1 cellular context compared by ENCODE assay signal in genomic region chr1:243254927-243255790, GRCh38.
A peak's percentile ranks its signal among the peaks of the same experiment; 100 is the strongest.
TF ChIP-seq lines count a peak whose summit lies in the region.

Gene CEP170, minus strand, starts transcription at chr1:243255281. Its CDS starts 30,001 bp downstream, at chr1:243225280.

TF ChIP-seq in HepG2, 621 proteins besides CTCF, POLR2A, EP300 and RAD21 (continued from another document and continues in another):
- TF ChIP-seq, protein P1, sequence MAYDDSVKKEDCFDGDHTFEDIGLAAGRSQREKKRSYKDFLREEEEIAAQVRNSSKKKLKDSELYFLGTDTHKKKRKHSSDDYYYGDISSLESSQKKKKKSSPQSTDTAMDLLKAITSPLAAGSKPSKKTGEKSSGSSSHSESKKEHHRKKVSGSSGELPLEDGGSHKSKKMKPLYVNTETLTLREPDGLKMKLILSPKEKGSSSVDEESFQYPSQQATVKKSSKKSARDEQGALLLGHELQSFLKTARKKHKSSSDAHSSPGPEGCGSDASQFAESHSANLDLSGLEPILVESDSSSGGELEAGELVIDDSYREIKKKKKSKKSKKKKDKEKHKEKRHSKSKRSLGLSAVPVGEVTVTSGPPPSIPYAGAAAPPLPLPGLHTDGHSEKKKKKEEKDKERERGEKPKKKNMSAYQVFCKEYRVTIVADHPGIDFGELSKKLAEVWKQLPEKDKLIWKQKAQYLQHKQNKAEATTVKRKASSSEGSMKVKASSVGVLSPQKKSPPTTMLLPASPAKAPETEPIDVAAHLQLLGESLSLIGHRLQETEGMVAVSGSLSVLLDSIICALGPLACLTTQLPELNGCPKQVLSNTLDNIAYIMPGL (CRISPR knock-in tag; IDR thresholded peaks at IDR 0.05; ENCODE audit: borderline replicate concordance in 1 of 2, low read depth in 1 of 2): peak; percentile 20 to 77; a peak in 3 of 4 replicates
- TF ChIP-seq ZNF33B (CRISPR knock-in tag; IDR thresholded peaks at IDR 0.05) (no peak), SIX4 (CRISPR knock-in tag; IDR thresholded peaks at IDR 0.05) (no peak), ZNF639 (CRISPR knock-in tag; conservative IDR thresholded peaks at IDR 0.05) (peak; percentile 84), ZNF746 (CRISPR knock-in tag; IDR thresholded peaks at IDR 0.05) (0 out of 2 replicates have a peak, but pooled peaks have one; percentile 11), PAX8 (CRISPR knock-in tag; IDR thresholded peaks at IDR 0.05; ENCODE audit: borderline replicate concordance) (peak; percentile 84; the same call in 1 of the 2 replicates), RCOR2 (CRISPR knock-in tag; IDR thresholded peaks at IDR 0.05) (no peak), ZNF652 (CRISPR knock-in tag; IDR thresholded peaks at IDR 0.05; ENCODE audit: borderline replicate concordance, low read depth) (no peak), MBNL3 (CRISPR knock-in tag; conservative IDR thresholded peaks at IDR 0.05) (no peak), KLF15 (CRISPR knock-in tag; IDR thresholded peaks at IDR 0.05; ENCODE audit: borderline replicate concordance) (no peak), ZBTB39 (CRISPR knock-in tag; IDR thresholded peaks at IDR 0.05) (no peak), FOXO4 (CRISPR knock-in tag; conservative IDR thresholded peaks at IDR 0.05) (no peak), ZNF737 (CRISPR knock-in tag; IDR thresholded peaks at IDR 0.05; ENCODE audit: borderline replicate concordance) (no peak), ZNF703 (CRISPR knock-in tag; IDR thresholded peaks at IDR 0.05; ENCODE audit: borderline replicate concordance) (no peak), ZNF138 (CRISPR knock-in tag; IDR thresholded peaks at IDR 0.05; ENCODE audit: low read depth) (no peak), AFF4 (CRISPR knock-in tag; IDR thresholded peaks at IDR 0.05) (no peak), HIVEP1 (CRISPR knock-in tag; IDR thresholded peaks at IDR 0.05) (no peak), TEAD2 (CRISPR knock-in tag; IDR thresholded peaks at IDR 0.05) (no peak), ZNF672 (CRISPR knock-in tag; IDR thresholded peaks at IDR 0.05) (no peak)
- TF ChIP-seq, protein P2, sequence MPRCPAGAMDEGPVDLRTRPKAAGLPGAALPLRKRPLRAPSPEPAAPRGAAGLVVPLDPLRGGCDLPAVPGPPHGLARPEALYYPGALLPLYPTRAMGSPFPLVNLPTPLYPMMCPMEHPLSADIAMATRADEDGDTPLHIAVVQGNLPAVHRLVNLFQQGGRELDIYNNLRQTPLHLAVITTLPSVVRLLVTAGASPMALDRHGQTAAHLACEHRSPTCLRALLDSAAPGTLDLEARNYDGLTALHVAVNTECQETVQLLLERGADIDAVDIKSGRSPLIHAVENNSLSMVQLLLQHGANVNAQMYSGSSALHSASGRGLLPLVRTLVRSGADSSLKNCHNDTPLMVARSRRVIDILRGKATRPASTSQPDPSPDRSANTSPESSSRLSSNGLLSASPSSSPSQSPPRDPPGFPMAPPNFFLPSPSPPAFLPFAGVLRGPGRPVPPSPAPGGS (CRISPR knock-in tag; IDR thresholded peaks at IDR 0.05): no peak; the same call in 1 of the 2 replicates
- TF ChIP-seq, protein P3, sequence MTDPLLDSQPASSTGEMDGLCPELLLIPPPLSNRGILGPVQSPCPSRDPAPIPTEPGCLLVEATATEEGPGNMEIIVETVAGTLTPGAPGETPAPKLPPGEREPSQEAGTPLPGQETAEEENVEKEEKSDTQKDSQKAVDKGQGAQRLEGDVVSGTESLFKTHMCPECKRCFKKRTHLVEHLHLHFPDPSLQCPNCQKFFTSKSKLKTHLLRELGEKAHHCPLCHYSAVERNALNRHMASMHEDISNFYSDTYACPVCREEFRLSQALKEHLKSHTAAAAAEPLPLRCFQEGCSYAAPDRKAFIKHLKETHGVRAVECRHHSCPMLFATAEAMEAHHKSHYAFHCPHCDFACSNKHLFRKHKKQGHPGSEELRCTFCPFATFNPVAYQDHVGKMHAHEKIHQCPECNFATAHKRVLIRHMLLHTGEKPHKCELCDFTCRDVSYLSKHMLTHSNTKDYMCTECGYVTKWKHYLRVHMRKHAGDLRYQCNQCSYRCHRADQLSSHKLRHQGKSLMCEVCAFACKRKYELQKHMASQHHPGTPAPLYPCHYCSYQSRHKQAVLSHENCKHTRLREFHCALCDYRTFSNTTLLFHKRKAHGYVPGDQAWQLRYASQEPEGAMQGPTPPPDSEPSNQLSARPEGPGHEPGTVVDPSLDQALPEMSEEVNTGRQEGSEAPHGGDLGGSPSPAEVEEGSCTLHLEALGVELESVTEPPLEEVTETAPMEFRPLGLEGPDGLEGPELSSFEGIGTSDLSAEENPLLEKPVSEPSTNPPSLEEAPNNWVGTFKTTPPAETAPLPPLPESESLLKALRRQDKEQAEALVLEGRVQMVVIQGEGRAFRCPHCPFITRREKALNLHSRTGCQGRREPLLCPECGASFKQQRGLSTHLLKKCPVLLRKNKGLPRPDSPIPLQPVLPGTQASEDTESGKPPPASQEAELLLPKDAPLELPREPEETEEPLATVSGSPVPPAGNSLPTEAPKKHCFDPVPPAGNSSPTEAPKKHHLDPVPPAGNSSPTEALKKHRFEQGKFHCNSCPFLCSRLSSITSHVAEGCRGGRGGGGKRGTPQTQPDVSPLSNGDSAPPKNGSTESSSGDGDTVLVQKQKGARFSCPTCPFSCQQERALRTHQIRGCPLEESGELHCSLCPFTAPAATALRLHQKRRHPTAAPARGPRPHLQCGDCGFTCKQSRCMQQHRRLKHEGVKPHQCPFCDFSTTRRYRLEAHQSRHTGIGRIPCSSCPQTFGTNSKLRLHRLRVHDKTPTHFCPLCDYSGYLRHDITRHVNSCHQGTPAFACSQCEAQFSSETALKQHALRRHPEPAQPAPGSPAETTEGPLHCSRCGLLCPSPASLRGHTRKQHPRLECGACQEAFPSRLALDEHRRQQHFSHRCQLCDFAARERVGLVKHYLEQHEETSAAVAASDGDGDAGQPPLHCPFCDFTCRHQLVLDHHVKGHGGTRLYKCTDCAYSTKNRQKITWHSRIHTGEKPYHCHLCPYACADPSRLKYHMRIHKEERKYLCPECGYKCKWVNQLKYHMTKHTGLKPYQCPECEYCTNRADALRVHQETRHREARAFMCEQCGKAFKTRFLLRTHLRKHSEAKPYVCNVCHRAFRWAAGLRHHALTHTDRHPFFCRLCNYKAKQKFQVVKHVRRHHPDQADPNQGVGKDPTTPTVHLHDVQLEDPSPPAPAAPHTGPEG (CRISPR knock-in tag; IDR thresholded peaks at IDR 0.05): no peak
- TF ChIP-seq, protein P4, sequence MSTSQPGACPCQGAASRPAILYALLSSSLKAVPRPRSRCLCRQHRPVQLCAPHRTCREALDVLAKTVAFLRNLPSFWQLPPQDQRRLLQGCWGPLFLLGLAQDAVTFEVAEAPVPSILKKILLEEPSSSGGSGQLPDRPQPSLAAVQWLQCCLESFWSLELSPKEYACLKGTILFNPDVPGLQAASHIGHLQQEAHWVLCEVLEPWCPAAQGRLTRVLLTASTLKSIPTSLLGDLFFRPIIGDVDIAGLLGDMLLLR (CRISPR knock-in tag; IDR thresholded peaks at IDR 0.05): no peak; the same call in 1 of the 2 replicates
- TF ChIP-seq, protein P5, sequence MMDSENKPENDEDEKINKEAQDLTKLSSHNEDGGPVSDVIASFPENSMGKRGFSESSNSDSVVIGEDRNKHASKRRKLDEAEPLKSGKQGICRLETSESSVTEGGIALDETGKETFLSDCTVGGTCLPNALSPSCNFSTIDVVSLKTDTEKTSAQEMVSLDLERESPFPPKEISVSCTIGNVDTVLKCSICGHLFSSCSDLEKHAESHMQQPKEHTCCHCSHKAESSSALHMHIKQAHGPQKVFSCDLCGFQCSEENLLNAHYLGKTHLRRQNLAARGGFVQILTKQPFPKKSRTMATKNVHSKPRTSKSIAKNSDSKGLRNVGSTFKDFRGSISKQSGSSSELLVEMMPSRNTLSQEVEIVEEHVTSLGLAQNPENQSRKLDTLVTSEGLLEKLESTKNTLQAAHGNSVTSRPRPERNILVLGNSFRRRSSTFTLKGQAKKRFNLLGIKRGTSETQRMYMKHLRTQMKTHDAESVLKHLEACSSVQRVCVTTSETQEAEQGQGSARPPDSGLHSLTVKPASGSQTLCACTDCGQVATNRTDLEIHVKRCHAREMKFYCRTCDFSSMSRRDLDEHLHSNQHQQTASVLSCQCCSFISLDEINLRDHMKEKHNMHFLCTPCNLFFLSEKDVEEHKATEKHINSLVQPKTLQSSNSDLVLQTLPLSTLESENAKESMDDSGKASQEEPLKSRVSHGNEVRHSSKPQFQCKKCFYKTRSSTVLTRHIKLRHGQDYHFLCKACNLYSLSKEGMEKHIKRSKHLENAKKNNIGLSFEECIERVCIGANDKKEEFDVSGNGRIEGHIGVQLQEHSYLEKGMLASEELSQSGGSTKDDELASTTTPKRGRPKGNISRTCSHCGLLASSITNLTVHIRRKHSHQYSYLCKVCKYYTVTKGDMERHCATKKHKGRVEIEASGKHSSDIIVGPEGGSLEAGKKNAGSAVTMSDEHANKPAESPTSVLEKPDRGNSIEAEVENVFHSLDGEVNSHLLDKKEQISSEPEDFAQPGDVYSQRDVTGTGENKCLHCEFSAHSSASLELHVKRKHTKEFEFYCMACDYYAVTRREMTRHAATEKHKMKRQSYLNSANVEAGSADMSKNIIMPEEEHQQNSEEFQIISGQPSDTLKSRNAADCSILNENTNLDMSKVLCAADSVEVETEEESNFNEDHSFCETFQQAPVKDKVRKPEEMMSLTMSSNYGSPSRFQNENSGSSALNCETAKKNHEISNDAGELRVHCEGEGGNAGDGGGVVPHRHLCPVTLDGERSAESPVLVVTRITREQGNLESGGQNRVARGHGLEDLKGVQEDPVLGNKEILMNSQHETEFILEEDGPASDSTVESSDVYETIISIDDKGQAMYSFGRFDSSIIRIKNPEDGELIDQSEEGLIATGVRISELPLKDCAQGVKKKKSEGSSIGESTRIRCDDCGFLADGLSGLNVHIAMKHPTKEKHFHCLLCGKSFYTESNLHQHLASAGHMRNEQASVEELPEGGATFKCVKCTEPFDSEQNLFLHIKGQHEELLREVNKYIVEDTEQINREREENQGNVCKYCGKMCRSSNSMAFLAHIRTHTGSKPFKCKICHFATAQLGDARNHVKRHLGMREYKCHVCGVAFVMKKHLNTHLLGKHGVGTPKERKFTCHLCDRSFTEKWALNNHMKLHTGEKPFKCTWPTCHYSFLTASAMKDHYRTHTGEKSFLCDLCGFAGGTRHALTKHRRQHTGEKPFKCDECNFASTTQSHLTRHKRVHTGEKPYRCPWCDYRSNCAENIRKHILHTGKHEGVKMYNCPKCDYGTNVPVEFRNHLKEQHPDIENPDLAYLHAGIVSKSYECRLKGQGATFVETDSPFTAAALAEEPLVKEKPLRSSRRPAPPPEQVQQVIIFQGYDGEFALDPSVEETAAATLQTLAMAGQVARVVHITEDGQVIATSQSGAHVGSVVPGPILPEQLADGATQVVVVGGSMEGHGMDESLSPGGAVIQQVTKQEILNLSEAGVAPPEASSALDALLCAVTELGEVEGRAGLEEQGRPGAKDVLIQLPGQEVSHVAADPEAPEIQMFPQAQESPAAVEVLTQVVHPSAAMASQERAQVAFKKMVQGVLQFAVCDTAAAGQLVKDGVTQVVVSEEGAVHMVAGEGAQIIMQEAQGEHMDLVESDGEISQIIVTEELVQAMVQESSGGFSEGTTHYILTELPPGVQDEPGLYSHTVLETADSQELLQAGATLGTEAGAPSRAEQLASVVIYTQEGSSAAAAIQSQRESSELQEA (CRISPR knock-in tag; IDR thresholded peaks at IDR 0.05; ENCODE audit: not compliant biosample characterization): no peak
